Comparison of ENCODE assay signal across 1 cellular context in genomic region chr15:85840079-85840801, GRCh38.
TF ChIP-seq lines count a peak whose summit lies in the region.

No MANE protein-coding gene starts in this region.

TF ChIP-seq in HepG2, 621 proteins besides CTCF, POLR2A, EP300 and RAD21 (continued from another document and continues in another):
- TF ChIP-seq ATF3 (CRISPR knock-in tag; IDR thresholded peaks at IDR 0.05), result peak; percentile 40; the same call in 1 of the 2 replicates
- TF ChIP-seq SP5 (CRISPR knock-in tag; IDR thresholded peaks at IDR 0.05; ENCODE audit: borderline replicate concordance, low read depth), result peak; percentile 86
- TF ChIP-seq KLF12 (CRISPR knock-in tag; IDR thresholded peaks at IDR 0.05; ENCODE audit: borderline replicate concordance), result peak; percentile 94
- TF ChIP-seq THAP9 (CRISPR knock-in tag; IDR thresholded peaks at IDR 0.05; ENCODE audit: borderline replicate concordance), result 0 out of 2 replicates have a peak, but pooled peaks have one; percentile 25
- no peak for TF ChIP-seq MBD4 (IDR thresholded peaks at IDR 0.05; ENCODE audit: borderline replicate concordance, low read length)
- peak; percentile 89 for TF ChIP-seq ERF (CRISPR knock-in tag; IDR thresholded peaks at IDR 0.05)
- TF ChIP-seq ZNF512 (CRISPR knock-in tag; IDR thresholded peaks at IDR 0.05), result peak; percentile 37; the same call in 1 of the 2 replicates
- 0 out of 2 replicates have a peak, but pooled peaks have one; percentile 53 for TF ChIP-seq ZNF160 (CRISPR knock-in tag; IDR thresholded peaks at IDR 0.05)
- 0 out of 2 replicates have a peak, but pooled peaks have one; percentile 10 for TF ChIP-seq RFX5 (IDR thresholded peaks at IDR 0.05; ENCODE audit: low read depth, low read length)
- peak; percentile 85 for TF ChIP-seq HOXA3 (CRISPR knock-in tag; IDR thresholded peaks at IDR 0.05)
- TF ChIP-seq ZNF451 (CRISPR knock-in tag; IDR thresholded peaks at IDR 0.05), result peak; percentile 84; the same call in 1 of the 2 replicates
- TF ChIP-seq MEIS1 (CRISPR knock-in tag; IDR thresholded peaks at IDR 0.05; ENCODE audit: borderline replicate concordance), result peak; percentile 90; the same call in 1 of the 2 replicates
- no peak for TF ChIP-seq TCF7 (IDR thresholded peaks at IDR 0.05; ENCODE audit: low read depth)
- TF ChIP-seq MEF2D (CRISPR knock-in tag; IDR thresholded peaks at IDR 0.05), result peak; percentile 73
- TF ChIP-seq ZSCAN12 (CRISPR knock-in tag; IDR thresholded peaks at IDR 0.05), result no peak
- TF ChIP-seq SALL2 (CRISPR knock-in tag; IDR thresholded peaks at IDR 0.05), result peak; percentile 93
- TF ChIP-seq MIER2 (CRISPR knock-in tag; IDR thresholded peaks at IDR 0.05), result 0 out of 2 replicates have a peak, but pooled peaks have one; percentile 59
- TF ChIP-seq ZSCAN25 (CRISPR knock-in tag; IDR thresholded peaks at IDR 0.05), result no peak
- TF ChIP-seq ZNF124 (CRISPR knock-in tag; IDR thresholded peaks at IDR 0.05), result peak; percentile 95
- TF ChIP-seq CBX1 (IDR thresholded peaks at IDR 0.05; ENCODE audit: low read depth), result peak; percentile 78
- TF ChIP-seq ZBTB7B (CRISPR knock-in tag; IDR thresholded peaks at IDR 0.05), result peak; percentile 85
- no peak for TF ChIP-seq PAF1 (CRISPR knock-in tag; IDR thresholded peaks at IDR 0.05)
- TF ChIP-seq KDM4B (CRISPR knock-in tag; IDR thresholded peaks at IDR 0.05), result peak; percentile 60; the same call in 1 of the 2 replicates
- peak; percentile 64; the same call in 1 of the 2 replicates for TF ChIP-seq ZFP36L1 (CRISPR knock-in tag; IDR thresholded peaks at IDR 0.05)
- TF ChIP-seq NFIC (IDR thresholded peaks at IDR 0.05; ENCODE audit: low read length), result no peak
- TF ChIP-seq ZBTB7A (CRISPR knock-in tag; IDR thresholded peaks at IDR 0.05), result 0 out of 2 replicates have a peak, but pooled peaks have one; percentile 35
- no peak for TF ChIP-seq ZFP82 (CRISPR knock-in tag; IDR thresholded peaks at IDR 0.05; ENCODE audit: borderline replicate concordance)
- TF ChIP-seq THYN1 (CRISPR knock-in tag; IDR thresholded peaks at IDR 0.05; ENCODE audit: borderline replicate concordance, low read depth), result no peak
- no peak for TF ChIP-seq TERF1 (CRISPR knock-in tag; IDR thresholded peaks at IDR 0.05)
- peak; percentile 66; the same call in 1 of the 2 replicates for TF ChIP-seq DR1 (CRISPR knock-in tag; IDR thresholded peaks at IDR 0.05)
- TF ChIP-seq STAG1 (CRISPR knock-in tag; IDR thresholded peaks at IDR 0.05), result peak; percentile 89
- TF ChIP-seq UBTF (CRISPR knock-in tag; IDR thresholded peaks at IDR 0.05), result peak; percentile 87
- TF ChIP-seq FOXA3 (CRISPR knock-in tag; IDR thresholded peaks at IDR 0.05), result peak; percentile 53
- peak; percentile 80; the same call in 1 of the 2 replicates for TF ChIP-seq ARID4A (CRISPR knock-in tag; IDR thresholded peaks at IDR 0.05; ENCODE audit: borderline replicate concordance)
- TF ChIP-seq SP1 (IDR thresholded peaks at IDR 0.05), result no peak
- peak; percentile 67 for TF ChIP-seq SP1 (CRISPR knock-in tag; IDR thresholded peaks at IDR 0.05)
- no peak for TF ChIP-seq SIX4 (CRISPR knock-in tag; IDR thresholded peaks at IDR 0.05)
- peak; percentile 87; the same call in 1 of the 2 replicates for TF ChIP-seq IRF2 (CRISPR knock-in tag; IDR thresholded peaks at IDR 0.05)
- peak; percentile 74; the same call in 1 of the 2 replicates for TF ChIP-seq ZNF543 (CRISPR knock-in tag; IDR thresholded peaks at IDR 0.05)
- peak; percentile 66; the same call in 1 of the 2 replicates for TF ChIP-seq ZNF256 (CRISPR knock-in tag; conservative IDR thresholded peaks at IDR 0.05)
- TF ChIP-seq KLF6 (CRISPR knock-in tag; IDR thresholded peaks at IDR 0.05), result peak; percentile 45; the same call in 1 of the 2 replicates
- TF ChIP-seq ZSCAN30 (CRISPR knock-in tag; IDR thresholded peaks at IDR 0.05), result no peak
- TF ChIP-seq HNF4G (IDR thresholded peaks at IDR 0.05; ENCODE audit: borderline replicate concordance, low read depth, low read length), result peak; percentile 96
- TF ChIP-seq HNF4G (CRISPR knock-in tag; IDR thresholded peaks at IDR 0.05; ENCODE audit: borderline replicate concordance, low read depth), result peak; percentile 98
- peak; percentile 93 for TF ChIP-seq ARID5B (CRISPR knock-in tag; IDR thresholded peaks at IDR 0.05)
- peak; percentile 46; the same call in 1 of the 2 replicates for TF ChIP-seq PHF8 (CRISPR knock-in tag; IDR thresholded peaks at IDR 0.05)
- no peak for TF ChIP-seq EEA1 (CRISPR knock-in tag; IDR thresholded peaks at IDR 0.05; ENCODE audit: borderline replicate concordance)
- TF ChIP-seq XRCC5 (optimal IDR thresholded peaks at IDR 0.05; ENCODE audit: low read length), result peak; percentile 94
- TF ChIP-seq TARDBP (CRISPR knock-in tag; IDR thresholded peaks at IDR 0.05), result peak; percentile 81
- peak; percentile 50; the same call in 1 of the 2 replicates for TF ChIP-seq CREB3 (CRISPR knock-in tag; IDR thresholded peaks at IDR 0.05)
- TF ChIP-seq NCOA1 (CRISPR knock-in tag; IDR thresholded peaks at IDR 0.05), result no peak
- no peak for TF ChIP-seq FOXA1 (IDR thresholded peaks at IDR 0.05)
- TF ChIP-seq FOXA1 (CRISPR knock-in tag; IDR thresholded peaks at IDR 0.05), result peak; percentile 42; the same call in 1 of the 2 replicates
- TF ChIP-seq ZFP1 (CRISPR knock-in tag; IDR thresholded peaks at IDR 0.05), result 0 out of 2 replicates have a peak, but pooled peaks have one; percentile 65
